ENCODE assay signal across 29 cellular contexts in genomic region chr2:199470361-199470671, GRCh38. TPM values are rescaled to one million over a fixed set of nuclear protein-coding genes. Genes with fewer than 3 reads are reported as not detected.
A peak's percentile ranks its signal among the peaks of the same experiment; 100 is the strongest.
DNase-seq lines count a peak whose midpoint lies in the region; ATAC-seq and TF ChIP-seq lines count a peak whose summit lies in the region.
"Had no signal": no experiment of that assay in that cellular context is flagged by ENCODE, and none has a peak within 500 bp of the region (broad histone marks: within the 10 kb centered on the region; RNA-seq: fewer than 3 reads in every experiment).

No MANE protein-coding gene starts in this region.

- H3K9ac ChIP-seq in HUES6 (ENCODE audit: low read length): no peak overlapping the region
- peak overlapping the region; percentile 88 to 95 for H3K9ac ChIP-seq in mucosa of rectum (ENCODE audit: low read depth in 1 of 2, low read length in 2 of 2)
- H3K9ac ChIP-seq in smooth muscle cell (ENCODE audit: low read depth): no peak overlapping the region

- H3K27me3 ChIP-seq in HUES6 (ENCODE audit: control insufficient read depth, insufficient read depth, low read length): peaks cover 94% of the 10 kb centered on the region
- peaks cover 0 to 100% (median 67%) of the 10 kb centered on the region in 45 donors for H3K27me3 ChIP-seq in dorsolateral prefrontal cortex
- H3K27me3 ChIP-seq in mucosa of rectum (ENCODE audit: control insufficient read depth in 2 of 2, insufficient read depth in 2 of 2, low read length in 2 of 2): peaks cover 32 to 42% of the 10 kb centered on the region in 2 donors
- peaks cover 99% of the 10 kb centered on the region for H3K27me3 ChIP-seq in smooth muscle cell (ENCODE audit: low read depth)
- H3K27me3 ChIP-seq: ovary had no signal

- H3K9me3 ChIP-seq in HUES6 (ENCODE audit: control insufficient read depth, insufficient read depth, low read depth, low read length) (no peaks in the 10 kb centered on the region), mucosa of rectum (ENCODE audit: control insufficient read depth in 2 of 2, low read length in 2 of 2) (no peaks in the 10 kb centered on the region), smooth muscle cell (replicated peaks; ENCODE audit: low read depth) (no peaks in the 10 kb centered on the region)
- H3K9me3 ChIP-seq: heart left ventricle, left ventricle myocardium inferior, ovary, upper lobe of right lung had no signal

- no peaks in the 10 kb centered on the region for H4K20me1 ChIP-seq in smooth muscle cell (ENCODE audit: low read depth)

- H3K4me3 ChIP-seq in HUES6 (ENCODE audit: low read depth, low read length): peak overlapping the region; percentile 58
- peak overlapping the region in 57 of 59 donors; percentile 3 to 68 (median 51) for H3K4me3 ChIP-seq in dorsolateral prefrontal cortex
- peak overlapping the region; percentile 69 to 79 for H3K4me3 ChIP-seq in mucosa of rectum (ENCODE audit: low read length in 2 of 2)
- H3K4me3 ChIP-seq in smooth muscle cell: no peak overlapping the region
- H3K4me3 ChIP-seq: ovary, upper lobe of right lung had no signal

- no peak for DNase-seq in dorsolateral prefrontal cortex
- no peak for DNase-seq in smooth muscle cell (lab: John Stamatoyannopoulos, UW; ENCODE audit: unreplicated experiment)
- DNase-seq in NCI-H2081 (lab: John Stamatoyannopoulos, UW): no peak
- DNase-seq: activated CD4-positive, alpha-beta T cell treated with anti-CD3 and anti-CD28 coated beads, Interleukin-2, amount 10 ng/mL, durations not matched to agents 7 days and 5 days; activated gamma-delta T cell treated with Interleukin-2 at 50 U/mL for 16 hours; activated naive CD8-positive, alpha-beta T cell treated with anti-CD3 and anti-CD28 coated beads, Interleukin-2, amount 50 U/mL, for 24 hours; activated T-cell treated with anti-CD3 and anti-CD28 coated beads, Interleukin-2, amount 50 U/mL, for 4 hours; C1 segment of cervical spinal cord; cerebellar nuclear complex; COR-L47; DND-41; effector CD8-positive, alpha-beta T cell; heart left ventricle; left ventricle myocardium inferior; naive B cell; NCI-H1694 treated with DMSO at 0.1 percent for 48 hours; NCI-H524 treated with DMSO at 0.1 percent for 48 hours; NK-92 treated with Interleukin-12 subunit alpha and Interleukin-12 subunit beta, amount 100 ng/mL, for 24 hours; ovary; Right ventricle myocardium superior; stimulated activated CD4-positive, alpha-beta T cell treated with anti-CD3 and anti-CD28 coated beads, Interleukin-12 subunit alpha, Interleukin-12 subunit beta, amount 100 ng/mL, for 4 hours; stimulated activated CD4-positive, alpha-beta T cell treated with anti-CD3 and anti-CD28 coated beads, Interleukin-4, amount 100 ng/mL, for 1 hour; upper lobe of right lung had no signal

- H3F3A ChIP-seq in smooth muscle cell (ENCODE audit: low read depth): no peaks in the 10 kb centered on the region

- TF ChIP-seq CTCF in dorsolateral prefrontal cortex (IDR thresholded peaks at IDR 0.05 in 54 of 56, conservative IDR thresholded peaks at IDR 0.05 in 2 of 56; ENCODE audit: low read depth in 1 of 56, partially characterized antibody in 56 of 56) (no peak), smooth muscle cell (IDR thresholded peaks at IDR 0.05; ENCODE audit: borderline replicate concordance, insufficient read depth, poor library complexity, severe bottlenecking) (no peak)

- H3K4me1 ChIP-seq in HUES6 (ENCODE audit: control insufficient read depth, insufficient read depth, low read length) (peaks cover 45% of the 10 kb centered on the region), mucosa of rectum (ENCODE audit: control insufficient read depth in 2 of 2, insufficient read depth in 2 of 2, low read length in 2 of 2) (peaks cover 0 to 34% of the 10 kb centered on the region in 2 donors), smooth muscle cell (ENCODE audit: low read depth) (peaks cover 11% of the 10 kb centered on the region)

- no peaks in the 10 kb centered on the region for H3K79me2 ChIP-seq in smooth muscle cell (ENCODE audit: low read depth)

- ATAC-seq in GM19328 (IDR thresholded peaks at IDR 0.05; ENCODE audit: unreplicated experiment) (no peak), GM18858 (IDR thresholded peaks at IDR 0.05; ENCODE audit: unreplicated experiment) (no peak), HG02642 (IDR thresholded peaks at IDR 0.05; ENCODE audit: poor library complexity, unreplicated experiment) (no peak)
- ATAC-seq: activated naive CD8-positive, alpha-beta T cell treated with anti-CD3 and anti-CD28 coated beads, Interleukin-2, amount 50 U/mL, for 24 hours; activated T-cell treated with anti-CD3 and anti-CD28 coated beads, Interleukin-2, amount 50 U/mL, for 4 hours had no signal

- intact Hi-C loops in dorsolateral prefrontal cortex (cut with DNase I): loop anchor here in 1 of 2 donors (10.0 kb wide), 2 partner anchors 114 to 274 kb away; no protein-coding TSS in a partner anchor

- H3K36me3 ChIP-seq in HUES6 (ENCODE audit: control insufficient read depth, insufficient read depth, low read length) (no peaks in the 10 kb centered on the region), mucosa of rectum (ENCODE audit: control insufficient read depth in 2 of 2, insufficient read depth in 2 of 2, low read length in 2 of 2) (no peaks in the 10 kb centered on the region), smooth muscle cell (ENCODE audit: low read depth) (no peaks in the 10 kb centered on the region)
- H3K36me3 ChIP-seq: heart left ventricle, left ventricle myocardium inferior, ovary, upper lobe of right lung had no signal

- H2AFZ ChIP-seq in smooth muscle cell (ENCODE audit: low read depth): no peak overlapping the region

- H3K27ac ChIP-seq in HUES6 (ENCODE audit: low read depth, low read length): no peak overlapping the region
- H3K27ac ChIP-seq in dorsolateral prefrontal cortex: peak overlapping the region in 55 of 59 donors; percentile 14 to 96 (median 76)
- peak overlapping the region; percentile 91 to 93 for H3K27ac ChIP-seq in mucosa of rectum (ENCODE audit: low read depth in 2 of 2, low read length in 2 of 2)
- H3K27ac ChIP-seq in smooth muscle cell (ENCODE audit: low read depth): no peak overlapping the region
- H3K27ac ChIP-seq: heart left ventricle, left ventricle myocardium inferior, ovary, upper lobe of right lung, VCaP had no signal

- WGBS in smooth muscle cell (ENCODE audit: low lambda C conversion rate): 4% methylated on average over 11 of the region's 11 CpGs

- peak overlapping the region; percentile 87 for H3K4me2 ChIP-seq in smooth muscle cell

RNA-seq across cellular contexts. Expression of gene SATB2, which starts 12.6 kb away (rescaled TPM):
- total RNA-seq in dorsolateral prefrontal cortex: 100 to 1,000 TPM in 117 of 120 experiments, 10 to 100 TPM in 3; 77.2 to 202 (median 149) TPM
- total RNA-seq in smooth muscle cell: 2.0 and 12.5 TPM in 2 replicates
- 0.47 and 0.73 TPM in 2 replicates for polyA plus RNA-seq in smooth muscle cell

Comparison
In these comparisons a context has a peak if more than half of its experiments do, and no peak if none do; other contexts are left out.
1. H3K27ac ChIP-seq: peak in dorsolateral prefrontal cortex (55 of 59) and mucosa of rectum (2 of 2); none in HUES6 (single experiment) and smooth muscle cell (single experiment).
2. H3K9ac ChIP-seq: peak in mucosa of rectum (2 of 2); none in HUES6 (single experiment) and smooth muscle cell (single experiment).